9 cellular contexts compared by ENCODE assay signal in the genomic region with DNA sequence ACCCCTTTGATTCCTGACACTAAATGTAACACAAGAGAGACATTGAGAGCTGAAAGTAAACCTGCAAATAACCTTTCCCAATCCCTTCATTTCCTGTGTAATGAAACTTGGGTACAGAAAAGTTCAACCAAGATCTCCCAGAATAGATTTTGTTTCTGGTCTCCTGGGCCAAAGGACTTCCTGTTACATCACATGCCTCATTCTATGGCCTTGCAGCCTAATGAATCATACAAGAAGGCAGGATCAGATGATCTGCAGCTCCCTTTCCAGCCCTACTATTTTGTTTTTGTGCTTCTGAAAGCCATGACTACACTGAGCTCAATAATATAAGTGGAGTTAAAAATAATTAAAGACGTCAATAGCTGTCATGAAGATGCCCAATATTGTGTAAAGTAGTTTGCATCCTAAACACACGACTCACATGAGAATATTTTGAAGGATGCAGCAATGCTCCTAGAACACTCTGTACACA.
DNase-seq lines count a peak whose midpoint lies in the region; ATAC-seq, FAIRE-seq and TF ChIP-seq lines count a peak whose summit lies in the region.
"Had no signal": no experiment of that assay in that cellular context is flagged by ENCODE, and none has a peak within 500 bp of the region (broad histone marks: within the 10 kb centered on the region; RNA-seq: fewer than 3 reads in every experiment).

No MANE protein-coding gene starts in this region.

- CTCF ChIA-PET in GM12878 (lab: Yijun Ruan, JAX): interaction anchor here (0.7 to 2.5 kb wide), 13 partner anchors 9 to 350 kb away, joined by 3 to 51 read pairs (median 4); no protein-coding TSS in a partner anchor

- H3K4me3 ChIP-seq in GM12878: no peak overlapping the region

- no peak overlapping the region for H3K4me2 ChIP-seq in GM12878 (ENCODE audit: control insufficient read depth, insufficient read depth)

- no peak for TF ChIP-seq POLR2A in GM12878 (IDR thresholded peaks at IDR 0.05; ENCODE audit: low read depth, low read length)

- H2AFZ ChIP-seq in GM12878 (ENCODE audit: control insufficient read depth, low read depth, low read length): peak overlapping the region; percentile 51

- peak; percentile 79 for DNase-seq in GM04504 (ENCODE audit: low read depth)
- DNase-seq in HTR-8/SVneo (ENCODE audit: insufficient read length, low spot score): peak; percentile 24
- no peak for DNase-seq in GM12878 (ENCODE audit: low read depth, low spot score)
- peak; percentile 13 for DNase-seq in naive B cell
- no peak for DNase-seq in NCI-H524 (lab: John Stamatoyannopoulos, UW)
- DNase-seq in stimulated activated CD4-positive, alpha-beta T cell treated with anti-CD3 and anti-CD28 coated beads, Interleukin-12 subunit alpha, Interleukin-12 subunit beta, amount 100 ng/mL, for 4 hours: no peak

- no peak overlapping the region for H3K4me3 Mint-ChIP-seq in naive B cell
- H3K4me3 Mint-ChIP-seq: IgD-negative memory B cell had no signal

- no peak overlapping the region for H3K27ac ChIP-seq in GM12878 (ENCODE audit: control insufficient read depth, insufficient read depth)

- no peaks in the 10 kb centered on the region for H3K27me3 ChIP-seq in GM12878 (replicated peaks in 1 of 2; ENCODE audit: control insufficient read depth in 2 of 2, insufficient read depth in 2 of 2, low read length in 1 of 2)

- no peak for TF ChIP-seq EP300 in GM12878 (IDR thresholded peaks at IDR 0.05; ENCODE audit: borderline replicate concordance in 1 of 2, control insufficient read depth in 1 of 2, low read depth in 2 of 2, low read length in 2 of 2)

- SMC1A ChIA-PET in GM12878 (lab: Charles Lee; ENCODE audit: uncharacterized antibody, unreplicated experiment): interaction anchor here (1.0 to 2.5 kb wide), 22 partner anchors 9 to 357 kb away, joined by 3 to 35 read pairs (median 5); a partner anchor contains a TSS

- no peaks in the 10 kb centered on the region for H4K20me1 ChIP-seq in GM12878 (ENCODE audit: control insufficient read depth, insufficient read depth)

- H3K27ac Mint-ChIP-seq in naive B cell: peak overlapping the region in 3 of 6 donors; percentile 14 to 57 (median 33)

- FAIRE-seq in HTR-8/SVneo (lab: Jason Lieb, UNC): no peak
- no peak for FAIRE-seq in GM12878 (lab: Jason Lieb, UNC)

- ATAC-seq in GM12878 (peak; percentile 71), naive B cell (ENCODE audit: low read depth in 2 of 2) (peak; percentile 34 to 35), GM19324 (IDR thresholded peaks at IDR 0.05; ENCODE audit: low FRiP score, unreplicated experiment) (no peak), GM19023 (IDR thresholded peaks at IDR 0.05; ENCODE audit: unreplicated experiment) (no peak)

- no peak overlapping the region for H3K9ac ChIP-seq in GM12878 (ENCODE audit: control insufficient read depth, insufficient read depth, low read length)

- in situ Hi-C loops in GM12878 (cut with MboI): no loop called here

- H3K9me3 Mint-ChIP-seq in naive B cell: peaks cover 5 to 9% (median 7%) of the 10 kb centered on the region in 7 donors

- no peaks in the 10 kb centered on the region for H3K27me3 Mint-ChIP-seq in naive B cell
- H3K27me3 Mint-ChIP-seq: IgD-negative memory B cell had no signal

- H3K4me1 ChIP-seq in GM12878 (ENCODE audit: control insufficient read depth, insufficient read depth, low read length): no peaks in the 10 kb centered on the region

- POLR2A ChIA-PET in GM12878 (lab: Charles Lee): no interaction called here

- no peaks in the 10 kb centered on the region for H3K36me3 ChIP-seq in GM12878 (ENCODE audit: control insufficient read depth in 2 of 2, insufficient read depth in 2 of 2, low read length in 1 of 2)

- H3K79me2 ChIP-seq in GM12878 (ENCODE audit: control insufficient read depth, insufficient read depth, low read length): no peaks in the 10 kb centered on the region

- TF ChIP-seq RAD21 in GM12878 (IDR thresholded peaks at IDR 0.05; ENCODE audit: insufficient read depth, low read depth, low read length): no peak

- no peaks in the 10 kb centered on the region; the same call in 1 of the 3 replicates for H3K9me3 ChIP-seq in GM12878 (replicated peaks; ENCODE audit: control insufficient read depth, insufficient read depth, low read length)

- RAD21 ChIA-PET in GM12878 (lab: Charles Lee; ENCODE audit: unreplicated experiment): interaction anchor here (0.5 to 2.4 kb wide), 8 partner anchors 22 to 817 kb away, joined by 3 to 24 read pairs (median 4); no protein-coding TSS in a partner anchor

- intact Hi-C loops in GM12878 (cut with micrococcal nuclease; ENCODE audit: unreplicated experiment): no loop called here

- WGBS in GM12878 (ENCODE audit: insufficient coverage, insufficient replicate concordance, low lambda C conversion rate, missing lambda C conversion rate): 0% methylated on average over 2 of the region's 2 CpGs

- peaks cover 0 to 8% of the 10 kb centered on the region in 2 donors for H3K36me3 Mint-ChIP-seq in naive B cell

- no TSS peak for BruUV-seq in GM12878 (replicated peaks; lab: Mats Ljungman, UMichigan)

- no peak for TF ChIP-seq CTCF in GM12878 (IDR thresholded peaks at IDR 0.05 in 2 of 3, conservative IDR thresholded peaks at IDR 0.05 in 1 of 3; ENCODE audit: control insufficient read depth in 2 of 3, extremely low read depth in 1 of 3, insufficient read depth in 1 of 3, low read depth in 3 of 3, low read length in 3 of 3)

- peaks cover 4 to 7% (median 7%) of the 10 kb centered on the region in 3 donors for H3K4me1 Mint-ChIP-seq in naive B cell

TF ChIP-seq in GM12878, 131 proteins besides CTCF, POLR2A, EP300 and RAD21 (continues in another document):
- TF ChIP-seq SUZ12 (IDR thresholded peaks at IDR 0.05; ENCODE audit: unreplicated experiment): no peak
- TF ChIP-seq TARDBP (IDR thresholded peaks at IDR 0.05; ENCODE audit: borderline replicate concordance): no peak
- TF ChIP-seq CREM (IDR thresholded peaks at IDR 0.05; ENCODE audit: low read depth): 0 out of 2 replicates have a peak, but pooled peaks have one; percentile 30
- no peak for TF ChIP-seq LARP7 (IDR thresholded peaks at IDR 0.05)
- peak; percentile 34; the same call in 1 of the 2 replicates for TF ChIP-seq RUNX3 (IDR thresholded peaks at IDR 0.05; ENCODE audit: low read length)
- no peak for TF ChIP-seq KDM1A (IDR thresholded peaks at IDR 0.05; ENCODE audit: borderline replicate concordance)
- peak; percentile 61 for TF ChIP-seq NFIC (IDR thresholded peaks at IDR 0.05; ENCODE audit: low read depth, low read length)
- no peak for TF ChIP-seq MXI1 (IDR thresholded peaks at IDR 0.05; ENCODE audit: low read depth, low read length)
- no peak for TF ChIP-seq ZNF24 (IDR thresholded peaks at IDR 0.05)
- TF ChIP-seq MYC (IDR thresholded peaks at IDR 0.05; ENCODE audit: insufficient read depth, insufficient read length, insufficient replicate concordance, low read length, severe bottlenecking): no peak
- TF ChIP-seq MTA2 (IDR thresholded peaks at IDR 0.05; ENCODE audit: low read depth): no peak
- 0 out of 2 replicates have a peak, but pooled peaks have one; percentile 22 for TF ChIP-seq JUNB (IDR thresholded peaks at IDR 0.05)
- TF ChIP-seq PAX8 (IDR thresholded peaks at IDR 0.05): no peak
- TF ChIP-seq ZSCAN29 (IDR thresholded peaks at IDR 0.05): no peak
- no peak for TF ChIP-seq SREBF1 (IDR thresholded peaks at IDR 0.05; ENCODE audit: low read length)
- TF ChIP-seq, protein P1, sequence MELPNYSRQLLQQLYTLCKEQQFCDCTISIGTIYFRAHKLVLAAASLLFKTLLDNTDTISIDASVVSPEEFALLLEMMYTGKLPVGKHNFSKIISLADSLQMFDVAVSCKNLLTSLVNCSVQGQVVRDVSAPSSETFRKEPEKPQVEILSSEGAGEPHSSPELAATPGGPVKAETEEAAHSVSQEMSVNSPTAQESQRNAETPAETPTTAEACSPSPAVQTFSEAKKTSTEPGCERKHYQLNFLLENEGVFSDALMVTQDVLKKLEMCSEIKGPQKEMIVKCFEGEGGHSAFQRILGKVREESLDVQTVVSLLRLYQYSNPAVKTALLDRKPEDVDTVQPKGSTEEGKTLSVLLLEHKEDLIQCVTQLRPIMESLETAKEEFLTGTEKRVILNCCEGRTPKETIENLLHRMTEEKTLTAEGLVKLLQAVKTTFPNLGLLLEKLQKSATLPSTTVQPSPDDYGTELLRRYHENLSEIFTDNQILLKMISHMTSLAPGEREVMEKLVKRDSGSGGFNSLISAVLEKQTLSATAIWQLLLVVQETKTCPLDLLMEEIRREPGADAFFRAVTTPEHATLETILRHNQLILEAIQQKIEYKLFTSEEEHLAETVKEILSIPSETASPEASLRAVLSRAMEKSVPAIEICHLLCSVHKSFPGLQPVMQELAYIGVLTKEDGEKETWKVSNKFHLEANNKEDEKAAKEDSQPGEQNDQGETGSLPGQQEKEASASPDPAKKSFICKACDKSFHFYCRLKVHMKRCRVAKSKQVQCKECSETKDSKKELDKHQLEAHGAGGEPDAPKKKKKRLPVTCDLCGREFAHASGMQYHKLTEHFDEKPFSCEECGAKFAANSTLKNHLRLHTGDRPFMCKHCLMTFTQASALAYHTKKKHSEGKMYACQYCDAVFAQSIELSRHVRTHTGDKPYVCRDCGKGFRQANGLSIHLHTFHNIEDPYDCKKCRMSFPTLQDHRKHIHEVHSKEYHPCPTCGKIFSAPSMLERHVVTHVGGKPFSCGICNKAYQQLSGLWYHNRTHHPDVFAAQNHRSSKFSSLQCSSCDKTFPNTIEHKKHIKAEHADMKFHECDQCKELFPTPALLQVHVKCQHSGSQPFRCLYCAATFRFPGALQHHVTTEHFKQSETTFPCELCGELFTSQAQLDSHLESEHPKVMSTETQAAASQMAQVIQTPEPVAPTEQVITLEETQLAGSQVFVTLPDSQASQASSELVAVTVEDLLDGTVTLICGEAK (IDR thresholded peaks at IDR 0.05; ENCODE audit: borderline replicate concordance): no peak
- TF ChIP-seq ZNF622 (IDR thresholded peaks at IDR 0.05): no peak
- TF ChIP-seq, protein P2, sequence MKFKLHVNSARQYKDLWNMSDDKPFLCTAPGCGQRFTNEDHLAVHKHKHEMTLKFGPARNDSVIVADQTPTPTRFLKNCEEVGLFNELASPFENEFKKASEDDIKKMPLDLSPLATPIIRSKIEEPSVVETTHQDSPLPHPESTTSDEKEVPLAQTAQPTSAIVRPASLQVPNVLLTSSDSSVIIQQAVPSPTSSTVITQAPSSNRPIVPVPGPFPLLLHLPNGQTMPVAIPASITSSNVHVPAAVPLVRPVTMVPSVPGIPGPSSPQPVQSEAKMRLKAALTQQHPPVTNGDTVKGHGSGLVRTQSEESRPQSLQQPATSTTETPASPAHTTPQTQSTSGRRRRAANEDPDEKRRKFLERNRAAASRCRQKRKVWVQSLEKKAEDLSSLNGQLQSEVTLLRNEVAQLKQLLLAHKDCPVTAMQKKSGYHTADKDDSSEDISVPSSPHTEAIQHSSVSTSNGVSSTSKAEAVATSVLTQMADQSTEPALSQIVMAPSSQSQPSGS (IDR thresholded peaks at IDR 0.05; ENCODE audit: low read length): 0 out of 2 replicates have a peak, but pooled peaks have one; percentile 26
- TF ChIP-seq KLF5 (IDR thresholded peaks at IDR 0.05; ENCODE audit: partially characterized antibody): no peak
- TF ChIP-seq IKZF2 (IDR thresholded peaks at IDR 0.05): 0 out of 4 replicates have a peak, but pooled peaks of 1 of the 2 experiments have one; percentile 24
- no peak for TF ChIP-seq JUND (IDR thresholded peaks at IDR 0.05; ENCODE audit: low read depth, low read length)

Comparison
In these comparisons a context has a peak if more than half of its experiments do, and no peak if none do; other contexts are left out.
1. DNase-seq: peak in GM04504 (single experiment), HTR-8/SVneo (single experiment) and naive B cell (single experiment); none in GM12878 (single experiment), NCI-H524 (0 of 2) and stimulated activated CD4-positive, alpha-beta T cell treated with anti-CD3 and anti-CD28 coated beads, Interleukin-12 subunit alpha, Interleukin-12 subunit beta, amount 100 ng/mL, for 4 hours (single experiment).
2. ATAC-seq: peak in GM12878 (single experiment) and naive B cell (2 of 2); none in GM19324 (single experiment) and GM19023 (single experiment).